Comparison of ENCODE assay signal across 1 cellular context in genomic region chr9:136531186-136531903, GRCh38.
TF ChIP-seq lines count a peak whose summit lies in the region.

No MANE protein-coding gene starts in this region.

TF ChIP-seq in GM23338, 12 proteins besides CTCF, POLR2A, EP300 and RAD21 (continued from another document):
- TF ChIP-seq ETS1 (IDR thresholded peaks at IDR 0.05) (no peak), ZNF331 (CRISPR knock-in tag; IDR thresholded peaks at IDR 0.05; ENCODE audit: low read depth) (no peak), EZH2phosphoT487 (IDR thresholded peaks at IDR 0.05; ENCODE audit: unreplicated experiment) (no peak), EZH2 (IDR thresholded peaks at IDR 0.05; ENCODE audit: low read depth, unreplicated experiment) (no peak), CREB1 (CRISPR knock-in tag; IDR thresholded peaks at IDR 0.05; ENCODE audit: low read depth) (no peak), POLR2AphosphoS5 (IDR thresholded peaks at IDR 0.05; ENCODE audit: low read depth) (no peak), ZNF114 (CRISPR knock-in tag; IDR thresholded peaks at IDR 0.05) (no peak), ZNF462 (CRISPR knock-in tag; IDR thresholded peaks at IDR 0.05) (no peak)
TF ChIP-seq in GM23338: peak in this region for 0.
